In genomic region chr5:82277987-82278710, GRCh38 we compare ENCODE assay signal across 1 cellular context.
A peak's percentile ranks its signal among the peaks of the same experiment; 100 is the strongest.
TF ChIP-seq lines count a peak whose summit lies in the region.

Gene RPS23, minus strand, starts transcription at chr5:82278354. Its CDS starts 31 bp downstream, at chr5:82278323.

TF ChIP-seq in HepG2, 621 proteins besides CTCF, POLR2A, EP300 and RAD21 (continued from another document and continues in another):
- no peak for TF ChIP-seq ARID5B (CRISPR knock-in tag; IDR thresholded peaks at IDR 0.05)
- no peak for TF ChIP-seq ZNF513 (CRISPR knock-in tag; conservative IDR thresholded peaks at IDR 0.05)
- no peak for TF ChIP-seq ZBTB44 (CRISPR knock-in tag; IDR thresholded peaks at IDR 0.05)
- TF ChIP-seq SNRNP70 (IDR thresholded peaks at IDR 0.05; ENCODE audit: low read depth, low read length): no peak
- TF ChIP-seq ZBTB20 (CRISPR knock-in tag; IDR thresholded peaks at IDR 0.05; ENCODE audit: borderline replicate concordance, low read depth): peak; percentile 56; the same call in 1 of the 2 replicates
- TF ChIP-seq DZIP1 (CRISPR knock-in tag; IDR thresholded peaks at IDR 0.05): no peak
- TF ChIP-seq GMEB2 (CRISPR knock-in tag; IDR thresholded peaks at IDR 0.05; ENCODE audit: low read depth): no peak
- TF ChIP-seq KLF6 (CRISPR knock-in tag; IDR thresholded peaks at IDR 0.05): peak; percentile 51
- TF ChIP-seq ZNF644 (CRISPR knock-in tag; IDR thresholded peaks at IDR 0.05; ENCODE audit: low read depth): no peak
- no peak for TF ChIP-seq ZBTB37 (CRISPR knock-in tag; IDR thresholded peaks at IDR 0.05)
- TF ChIP-seq RBAK (CRISPR knock-in tag; IDR thresholded peaks at IDR 0.05): peak; percentile 18; the same call in 1 of the 2 replicates
- peak; percentile 90; the same call in 1 of the 2 replicates for TF ChIP-seq MXD1 (CRISPR knock-in tag; IDR thresholded peaks at IDR 0.05)
- no peak; the same call in 1 of the 2 replicates for TF ChIP-seq ZFP1 (CRISPR knock-in tag; IDR thresholded peaks at IDR 0.05)
- TF ChIP-seq UBTF (CRISPR knock-in tag; IDR thresholded peaks at IDR 0.05): peak; percentile 82
- peak; percentile 46; the same call in 1 of the 2 replicates for TF ChIP-seq ZNF280D (CRISPR knock-in tag; IDR thresholded peaks at IDR 0.05)
- no peak for TF ChIP-seq ZBTB3 (CRISPR knock-in tag; IDR thresholded peaks at IDR 0.05; ENCODE audit: borderline replicate concordance, low read depth)
- no peak; the same call in 1 of the 2 replicates for TF ChIP-seq ZSCAN12 (CRISPR knock-in tag; IDR thresholded peaks at IDR 0.05)
- TF ChIP-seq RFXANK (CRISPR knock-in tag; IDR thresholded peaks at IDR 0.05): no peak
- TF ChIP-seq ZNF256 (CRISPR knock-in tag; conservative IDR thresholded peaks at IDR 0.05): peak; percentile 78
- no peak for TF ChIP-seq RARG (CRISPR knock-in tag; IDR thresholded peaks at IDR 0.05; ENCODE audit: low read depth)
- no peak; the same call in 1 of the 2 replicates for TF ChIP-seq NCOR1 (IDR thresholded peaks at IDR 0.05; ENCODE audit: borderline replicate concordance, low read length)
- peak; percentile 62; the same call in 1 of the 2 replicates for TF ChIP-seq ZFP91 (CRISPR knock-in tag; IDR thresholded peaks at IDR 0.05; ENCODE audit: borderline replicate concordance)
- TF ChIP-seq ZNF10 (CRISPR knock-in tag; IDR thresholded peaks at IDR 0.05; ENCODE audit: borderline replicate concordance, low read depth): no peak
- TF ChIP-seq JUNB (CRISPR knock-in tag; IDR thresholded peaks at IDR 0.05; ENCODE audit: borderline replicate concordance): no peak
